Comparison of ENCODE assay signal across 2 cellular contexts in genomic region chr12:124744659-124745467, GRCh38.
TF ChIP-seq lines count a peak whose summit lies in the region.

No MANE protein-coding gene starts in this region.

TF ChIP-seq in IMR-90, 13 proteins besides CTCF, POLR2A, EP300 and RAD21:
- TF ChIP-seq FOS (IDR thresholded peaks at IDR 0.05; ENCODE audit: low read depth, low read length) (no peak), USF2 (IDR thresholded peaks at IDR 0.05; ENCODE audit: low read depth, low read length) (peak; percentile 91)

TF ChIP-seq in GM12878, 131 proteins besides CTCF, POLR2A, EP300 and RAD21:
- TF ChIP-seq USF2 (IDR thresholded peaks at IDR 0.05; ENCODE audit: borderline replicate concordance, low read depth, low read length), result peak; percentile 74
- no peak for TF ChIP-seq CHD4 (IDR thresholded peaks at IDR 0.05)
- TF ChIP-seq E2F4 (IDR thresholded peaks at IDR 0.05; ENCODE audit: low read depth, low read length), result no peak
- peak; percentile 90 for TF ChIP-seq RAD51 (IDR thresholded peaks at IDR 0.05)
- TF ChIP-seq USF1 (IDR thresholded peaks at IDR 0.05; ENCODE audit: borderline replicate concordance, extremely low read length, insufficient read depth, low read depth, low read length), result peak; percentile 78
- TF ChIP-seq SMC3 (IDR thresholded peaks at IDR 0.05; ENCODE audit: borderline replicate concordance, low read length), result no peak
- TF ChIP-seq MEF2A (IDR thresholded peaks at IDR 0.05; ENCODE audit: insufficient read depth, low read depth, low read length), result no peak
